Comparison of ENCODE assay signal across 19 cellular contexts in genomic region chr1:2320760-2321159, GRCh38.
A peak's percentile ranks its signal among the peaks of the same experiment; 100 is the strongest.
DNase-seq lines count a peak whose midpoint lies in the region; ATAC-seq and TF ChIP-seq lines count a peak whose summit lies in the region.
"Had no signal": no experiment of that assay in that cellular context is flagged by ENCODE, and none has a peak within 500 bp of the region (broad histone marks: within the 10 kb centered on the region; RNA-seq: fewer than 3 reads in every experiment).

No MANE protein-coding gene starts in this region.

- no peak for TF ChIP-seq CTCF in transverse colon (IDR thresholded peaks at IDR 0.05)
- no peak for TF ChIP-seq CTCF in foreskin fibroblast (IDR thresholded peaks at IDR 0.05; ENCODE audit: low read depth, low read length)

- TF ChIP-seq EP300 in transverse colon (IDR thresholded peaks at IDR 0.05; ENCODE audit: low read depth) = no peak

- H3K36me3 ChIP-seq in rectal smooth muscle tissue (ENCODE audit: control insufficient read depth, insufficient read depth, low read length) (no peaks in the 10 kb centered on the region), transverse colon (no peaks in the 10 kb centered on the region)
- H3K36me3 ChIP-seq: BE2C had no signal

- no peak for DNase-seq in activated CD8-positive, alpha-beta memory T cell treated with anti-CD3 and anti-CD28 coated beads, Interleukin-2, amount 10 ng/mL, durations not matched to agents 7 days and 5 days
- DNase-seq in activated CD8-positive, alpha-beta memory T cell treated with anti-CD3 and anti-CD28 coated beads for 24 hours = no peak
- peak; percentile 45 for DNase-seq in kidney glomerular epithelial cell (lab: John Stamatoyannopoulos, UW)
- DNase-seq in transverse colon = no peak
- DNase-seq in mucosa of gallbladder (ENCODE audit: low spot score) = no peak
- no peak for DNase-seq in foreskin fibroblast
- DNase-seq: activated CD4-positive, alpha-beta T cell treated with anti-CD3 and anti-CD28 coated beads for 48 hours; activated CD8-positive, alpha-beta memory T cell treated with anti-CD3 and anti-CD28 coated beads, Interleukin-2, amount 50 U/mL, for 48 hours; activated gamma-delta T cell; amniotic stem cell; BE2C; COR-L47; NCI-H1105 treated with DMSO at 0.1 percent for 48 hours; NCI-H510A; T-cell had no signal

- H3K27ac Mint-ChIP-seq in activated CD8-positive, alpha-beta memory T cell treated with anti-CD3 and anti-CD28 coated beads, Interleukin-2, amount 10 ng/mL, durations not matched to agents 7 days and 5 days = peak overlapping the region; percentile 32
- H3K27ac Mint-ChIP-seq: T-cell had no signal

- 90% methylated on average over 2 of the region's 13 CpGs; no CpG with 5 or more reads in 1 of the 2 donors for WGBS in transverse colon (ENCODE audit: low coverage in 1 of 2), 2 donors

- H3K27me3 ChIP-seq in rectal smooth muscle tissue (ENCODE audit: control insufficient read depth, insufficient read depth, low read length) = no peaks in the 10 kb centered on the region
- peaks cover 16% of the 10 kb centered on the region for H3K27me3 ChIP-seq in transverse colon
- H3K27me3 ChIP-seq: BE2C had no signal

- peaks cover 5% of the 10 kb centered on the region for H3K4me1 Mint-ChIP-seq in activated CD8-positive, alpha-beta memory T cell treated with anti-CD3 and anti-CD28 coated beads, Interleukin-2, amount 10 ng/mL, durations not matched to agents 7 days and 5 days

- no peak overlapping the region for H3K4me3 Mint-ChIP-seq in activated CD8-positive, alpha-beta memory T cell treated with anti-CD3 and anti-CD28 coated beads, Interleukin-2, amount 10 ng/mL, durations not matched to agents 7 days and 5 days
- H3K4me3 Mint-ChIP-seq: T-cell had no signal

- H3K27me3 Mint-ChIP-seq in activated CD8-positive, alpha-beta memory T cell treated with anti-CD3 and anti-CD28 coated beads, Interleukin-2, amount 10 ng/mL, durations not matched to agents 7 days and 5 days = peaks cover 3% of the 10 kb centered on the region
- H3K27me3 Mint-ChIP-seq: T-cell had no signal

- TF ChIP-seq POLR2A in transverse colon (IDR thresholded peaks at IDR 0.05) = no peak

- no peak overlapping the region for H3K9ac ChIP-seq in rectal smooth muscle tissue (ENCODE audit: low read length)

- in situ Hi-C loops in transverse colon (cut with MboI; ENCODE audit: low pct_ligation_motif_present in 1 of 4, low pct_unique_long_range_greater_than_20kb in 1 of 4, low sequenced_read_pairs in 3 of 4) = loop anchor here in 2 of 4 donors (25.0 kb wide), 1 partner anchor 108 kb away; no protein-coding TSS in a partner anchor

- intact Hi-C loops in transverse colon (cut with DNase I; ENCODE audit: low total_unique reads) = no loop called here

- no peaks in the 10 kb centered on the region for H3K9me3 ChIP-seq in transverse colon
- H3K9me3 ChIP-seq: BE2C had no signal

- peaks cover 37% of the 10 kb centered on the region for H3K4me1 ChIP-seq in rectal smooth muscle tissue (ENCODE audit: control insufficient read depth, insufficient read depth, low read length)
- peaks cover 22 to 38% (median 23%) of the 10 kb centered on the region in 4 donors for H3K4me1 ChIP-seq in transverse colon

- peaks cover 3% of the 10 kb centered on the region for H3K9me3 Mint-ChIP-seq in activated CD8-positive, alpha-beta memory T cell treated with anti-CD3 and anti-CD28 coated beads, Interleukin-2, amount 10 ng/mL, durations not matched to agents 7 days and 5 days (ENCODE audit: low read depth)
- H3K9me3 Mint-ChIP-seq: neural crest cell, T-cell had no signal

- no peak overlapping the region for H3K4me3 ChIP-seq in rectal smooth muscle tissue (ENCODE audit: low read length)
- H3K4me3 ChIP-seq in transverse colon = no peak overlapping the region
- H3K4me3 ChIP-seq in foreskin fibroblast (ENCODE audit: low read depth in 1 of 2, low read length in 2 of 2) = no peak overlapping the region

- H3K27ac ChIP-seq in rectal smooth muscle tissue (ENCODE audit: low read depth, low read length) (peak overlapping the region; percentile 88), transverse colon (peak overlapping the region; percentile 73 to 89 (median 83))
- H3K27ac ChIP-seq: 22Rv1 had no signal

- ATAC-seq in activated CD8-positive, alpha-beta memory T cell treated with anti-CD3 and anti-CD28 coated beads, Interleukin-2, amount 10 ng/mL, durations not matched to agents 7 days and 5 days = no peak
- ATAC-seq in GM18867 (IDR thresholded peaks at IDR 0.05; ENCODE audit: unreplicated experiment) = no peak
- ATAC-seq: T-cell had no signal

- CTCF ChIA-PET in activated CD8-positive, alpha-beta memory T cell treated with anti-CD3 and anti-CD28 coated beads, Interleukin-2, amount 10 ng/mL, durations not matched to agents 7 days and 5 days (lab: Charles Lee) = no interaction called here

- H3K36me3 Mint-ChIP-seq in activated CD8-positive, alpha-beta memory T cell treated with anti-CD3 and anti-CD28 coated beads, Interleukin-2, amount 10 ng/mL, durations not matched to agents 7 days and 5 days = peaks cover 3% of the 10 kb centered on the region
- H3K36me3 Mint-ChIP-seq: T-cell had no signal
